ENCODE assay signal across 11 cellular contexts in the genomic region with DNA sequence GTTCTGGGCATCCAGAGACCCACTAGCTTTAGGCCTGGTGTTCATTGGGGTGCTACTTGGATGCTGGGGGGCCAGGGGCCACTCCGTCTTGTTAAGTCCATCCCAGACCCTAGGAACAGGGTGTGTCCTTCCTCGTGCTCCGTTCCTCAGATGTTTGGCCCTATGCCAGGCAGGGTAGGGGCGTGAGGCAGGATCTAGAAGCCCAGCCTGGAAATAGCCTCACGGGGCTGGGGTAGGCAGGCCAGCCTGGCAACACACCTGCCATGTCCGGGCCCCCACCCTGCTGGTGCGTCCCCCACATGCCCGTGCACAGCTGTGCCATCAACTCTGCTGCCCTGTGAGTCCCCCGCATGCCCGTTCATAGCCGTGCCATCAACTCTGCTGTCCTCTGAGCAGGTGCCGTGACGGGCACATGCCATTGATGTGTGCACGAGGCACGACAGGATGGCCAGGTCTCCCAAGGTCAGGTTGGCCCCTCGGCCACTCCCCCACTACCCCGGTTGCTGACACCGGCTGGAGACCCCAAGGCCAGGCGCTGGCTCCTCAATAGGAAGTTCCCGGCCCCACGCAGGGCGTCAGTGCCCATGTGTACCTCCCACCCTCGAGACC. TPM values are rescaled to one million over a fixed set of nuclear protein-coding genes. Genes with fewer than 3 reads are reported as not detected.
DNase-seq lines count a peak whose midpoint lies in the region; ATAC-seq, FAIRE-seq and TF ChIP-seq lines count a peak whose summit lies in the region.
"Had no signal": no experiment of that assay in that cellular context is flagged by ENCODE, and none has a peak within 500 bp of the region (broad histone marks: within the 10 kb centered on the region; RNA-seq: fewer than 3 reads in every experiment).

No MANE protein-coding gene starts in this region.

- no peak overlapping the region for H3K4me3 ChIP-seq in OCI-LY1 (ENCODE audit: low read depth, low read length, poor library complexity, severe bottlenecking)
- no peak overlapping the region for H3K4me3 ChIP-seq in fibroblast of the aortic adventitia (ENCODE audit: low read depth, low read length)
- no peak overlapping the region for H3K4me3 ChIP-seq in pancreas

- TF ChIP-seq CTCF in OCI-LY1 (IDR thresholded peaks at IDR 0.05; ENCODE audit: low read length) (no peak), fibroblast of the aortic adventitia (IDR thresholded peaks at IDR 0.05; ENCODE audit: insufficient read depth, low read length) (no peak), pancreas (IDR thresholded peaks at IDR 0.05) (no peak), D721Med (IDR thresholded peaks at IDR 0.05; ENCODE audit: insufficient read depth, missing control alignments) (no peak)

- H3K36me3 ChIP-seq in OCI-LY1 (ENCODE audit: insufficient read depth, low read length) (peaks cover 59% of the 10 kb centered on the region), pancreas (peaks cover 4 to 45% (median 24%) of the 10 kb centered on the region in 3 donors)

- H4K20me1 ChIP-seq in OCI-LY1 (ENCODE audit: insufficient read depth, low read length): no peaks in the 10 kb centered on the region

- H3K9me2 ChIP-seq in OCI-LY1 (ENCODE audit: low read depth, low read length): no peaks in the 10 kb centered on the region

- 57 to 64% methylated on average over 23 of the region's 23 CpGs for WGBS in pancreas, 2 donors

- peak overlapping the region; percentile 66; the same call in 1 of the 2 replicates for H3K4me2 ChIP-seq in OCI-LY1 (ENCODE audit: low read length)

- H3K9me3 ChIP-seq in OCI-LY1 (ENCODE audit: low read length) (no peaks in the 10 kb centered on the region), pancreas (no peaks in the 10 kb centered on the region)

- DNase-seq in COLO668 (lab: John Stamatoyannopoulos, UW; ENCODE audit: unreplicated experiment) (peak; percentile 61), fibroblast of the aortic adventitia (ENCODE audit: low read depth) (peak; percentile 13), pancreas (peak in 2 of 6 donors; percentile 66 to 87), amniotic stem cell (lab: John Stamatoyannopoulos, UW) (no peak), D721Med (ENCODE audit: insufficient read length, low spot score) (no peak)
- DNase-seq in activated CD4-positive, alpha-beta T cell treated with anti-CD3 and anti-CD28 coated beads, Interleukin-2, amount 50 U/mL, for 1 hour: no peak
- DNase-seq: activated gamma-delta T cell treated with Interleukin-2 at 50 U/mL for 16 hours, naive B cell, SW 1271 had no signal

- peak overlapping the region; percentile 49; the same call in 1 of the 2 replicates for H3K9ac ChIP-seq in OCI-LY1 (ENCODE audit: low read length)

- ATAC-seq in pancreas (peak; percentile 11 to 20 (median 18)), HG02571 (IDR thresholded peaks at IDR 0.05; ENCODE audit: unreplicated experiment) (no peak)

- H3K4me1 ChIP-seq in OCI-LY1 (ENCODE audit: insufficient read depth, low read length, severe bottlenecking) (peaks cover 33% of the 10 kb centered on the region), pancreas (peaks cover 0 to 3% (median 0%) of the 10 kb centered on the region in 3 donors)

- intact Hi-C loops in pancreas (cut with DNase I): no loop called here

- no peak overlapping the region for H2AFZ ChIP-seq in OCI-LY1 (ENCODE audit: low read length)

- H3K27ac ChIP-seq in OCI-LY1 (ENCODE audit: low read depth, low read length, poor library complexity, severe bottlenecking) (peak overlapping the region; percentile 79), pancreas (peak overlapping the region in 2 of 4 donors; percentile 10 to 17)

- FAIRE-seq in pancreas (lab: Jason Lieb, UNC) (no peak), D721Med (lab: Jason Lieb, UNC) (no peak)

- H3K27me3 ChIP-seq in OCI-LY1 (ENCODE audit: insufficient read depth, low read length) (no peaks in the 10 kb centered on the region), pancreas (no peaks in the 10 kb centered on the region)

- H3K79me2 ChIP-seq in OCI-LY1 (ENCODE audit: insufficient read depth, low read length): no peaks in the 10 kb centered on the region

- H3F3A ChIP-seq in OCI-LY1 (ENCODE audit: insufficient read depth, low read length): no peaks in the 10 kb centered on the region; the same call in 1 of the 2 replicates

RNA-seq across cellular contexts. Expression of gene GINS2, which starts 36.8 kb away (rescaled TPM):
- total RNA-seq in fibroblast of the aortic adventitia (ENCODE audit: low replicate concordance) (0.08 and 19.1 TPM in 2 replicates), pancreas (1 to 10 TPM in 2 of 6 donors, under 1 TPM in 4; 0.37 to 1.6 (median 0.71) TPM)
- 1 to 10 TPM in 1 of 2 donors, under 1 TPM in 1; 0.76 to 1.9 TPM for polyA plus RNA-seq in pancreas

RNA-seq across cellular contexts. Expression of gene GSE1, which starts 38.8 kb away (rescaled TPM):
- total RNA-seq in fibroblast of the aortic adventitia (ENCODE audit: low replicate concordance) (23.1 and 25.2 TPM in 2 replicates), pancreas (10 to 100 TPM; 32.0 to 50.3 (median 41.9) TPM)
- polyA plus RNA-seq in pancreas: 10 to 100 TPM; 32.9 to 61.5 TPM

Comparison
In these comparisons a context has a peak if more than half of its experiments do, and no peak if none do; other contexts are left out.
1. DNase-seq: peak in COLO668 (single experiment) and fibroblast of the aortic adventitia (single experiment); none in amniotic stem cell (single experiment), D721Med (single experiment) and activated CD4-positive, alpha-beta T cell treated with anti-CD3 and anti-CD28 coated beads, Interleukin-2, amount 50 U/mL, for 1 hour (single experiment).